ENCODE assay signal across 8 cellular contexts in genomic region chr11:11036185-11037161, GRCh38.
A peak's percentile ranks its signal among the peaks of the same experiment; 100 is the strongest.
DNase-seq lines count a peak whose midpoint lies in the region; ATAC-seq and TF ChIP-seq lines count a peak whose summit lies in the region.

No MANE protein-coding gene starts in this region.

- no peaks in the 10 kb centered on the region for H3K79me1 ChIP-seq in neuronal stem cell (ENCODE audit: low read depth, low read length)

- DNase-seq in D341Med (ENCODE audit: low spot score) (peak; percentile 50), NCI-H2029 treated with DMSO at 0.1 percent for 48 hours (lab: John Stamatoyannopoulos, UW) (peak; percentile 68), fibroblast of villous mesenchyme (ENCODE audit: low read depth) (peak; percentile 64), neuronal stem cell (ENCODE audit: low spot score) (peak; percentile 48), NK-92 (lab: John Stamatoyannopoulos, UW; ENCODE audit: unreplicated experiment) (no peak)
- DNase-seq in activated CD4-positive, alpha-beta T cell treated with anti-CD3 and anti-CD28 coated beads, Interleukin-2, amount 10 ng/mL, durations not matched to agents 7 days and 5 days, result peak; percentile 60

- H3K4me1 ChIP-seq in neuronal stem cell (ENCODE audit: control insufficient read depth in 2 of 2, insufficient read depth in 1 of 2, low read depth in 1 of 2, low read length in 2 of 2), result peaks cover 0 to 14% of the 10 kb centered on the region in 2 donors

- no peak overlapping the region for H2BK5ac ChIP-seq in neuronal stem cell (ENCODE audit: low read length)

- no peak overlapping the region for H2AFZ ChIP-seq in neuronal stem cell (ENCODE audit: low read length)

- H3K4me3 ChIP-seq in fibroblast of villous mesenchyme (ENCODE audit: low read depth, low read length) (no peak overlapping the region), neuronal stem cell (ENCODE audit: low read length in 2 of 2) (no peak overlapping the region)

- H3K4me1 Mint-ChIP-seq in activated CD4-positive, alpha-beta T cell treated with anti-CD3 and anti-CD28 coated beads, Interleukin-2, amount 10 ng/mL, durations not matched to agents 7 days and 5 days, result peaks cover 3% of the 10 kb centered on the region

- H3K23ac ChIP-seq in neuronal stem cell (ENCODE audit: low read depth, low read length, poor library complexity), result no peak overlapping the region

- H3K4ac ChIP-seq in neuronal stem cell (ENCODE audit: low read length), result no peak overlapping the region

- H3K4me2 ChIP-seq in neuronal stem cell (ENCODE audit: insufficient read depth, low read length, poor library complexity, severe bottlenecking), result no peak overlapping the region

- no peak overlapping the region for H4K91ac ChIP-seq in neuronal stem cell (ENCODE audit: low read depth, low read length, poor library complexity)

- no peak overlapping the region for H3K27ac ChIP-seq in neuronal stem cell (replicated peaks; ENCODE audit: low read length)

- H3K27ac Mint-ChIP-seq in activated CD4-positive, alpha-beta T cell treated with anti-CD3 and anti-CD28 coated beads, Interleukin-2, amount 10 ng/mL, durations not matched to agents 7 days and 5 days, result peak overlapping the region; percentile 6

- H3K27me3 ChIP-seq in neuronal stem cell (ENCODE audit: control insufficient read depth in 3 of 3, insufficient read depth in 3 of 3, low read depth in 1 of 3, low read length in 3 of 3), result no peaks in the 10 kb centered on the region

- H2AK5ac ChIP-seq in neuronal stem cell (ENCODE audit: low read depth, low read length), result no peak overlapping the region

- H3K9ac ChIP-seq in neuronal stem cell (ENCODE audit: low read depth, low read length, poor library complexity), result no peak overlapping the region

- TF ChIP-seq CTCF in fibroblast of villous mesenchyme (IDR thresholded peaks at IDR 0.05; ENCODE audit: insufficient read depth, low read depth, low read length), result peak; percentile 68

- no peak overlapping the region for H2BK15ac ChIP-seq in neuronal stem cell (ENCODE audit: low read length)

- CTCF ChIA-PET in activated CD4-positive, alpha-beta T cell treated with anti-CD3 and anti-CD28 coated beads, Interleukin-2, amount 10 ng/mL, durations not matched to agents 7 days and 5 days (lab: Charles Lee), result interaction anchor here (0.6 to 3.7 kb wide), 7 partner anchors 9 to 751 kb away, joined by 3 to 19 read pairs (median 4); no protein-coding TSS in a partner anchor

- H3K36me3 ChIP-seq in neuronal stem cell (replicated peaks in 1 of 2; ENCODE audit: control insufficient read depth in 2 of 2, insufficient read depth in 2 of 2, low read length in 2 of 2), result no peaks in the 10 kb centered on the region

- peaks cover 6% of the 10 kb centered on the region for H3K27me3 Mint-ChIP-seq in activated CD4-positive, alpha-beta T cell treated with anti-CD3 and anti-CD28 coated beads, Interleukin-2, amount 10 ng/mL, durations not matched to agents 7 days and 5 days

- no peak overlapping the region for H3K4me3 Mint-ChIP-seq in activated CD4-positive, alpha-beta T cell treated with anti-CD3 and anti-CD28 coated beads, Interleukin-2, amount 10 ng/mL, durations not matched to agents 7 days and 5 days

- H2BK12ac ChIP-seq in neuronal stem cell (ENCODE audit: low read length), result no peak overlapping the region

- POLR2A ChIA-PET in activated CD4-positive, alpha-beta T cell treated with anti-CD3 and anti-CD28 coated beads, Interleukin-2, amount 10 ng/mL, durations not matched to agents 7 days and 5 days (lab: Charles Lee), result no interaction called here

- ATAC-seq in GM19351 (IDR thresholded peaks at IDR 0.05; ENCODE audit: unreplicated experiment) (peak; percentile 48), GM21381 (IDR thresholded peaks at IDR 0.05; ENCODE audit: unreplicated experiment) (no peak)

- no peak overlapping the region for H3K18ac ChIP-seq in neuronal stem cell (ENCODE audit: low read length)

- H3K9me3 Mint-ChIP-seq in activated CD4-positive, alpha-beta T cell treated with anti-CD3 and anti-CD28 coated beads, Interleukin-2, amount 10 ng/mL, durations not matched to agents 7 days and 5 days, result no peaks in the 10 kb centered on the region

- no peak overlapping the region for H2BK120ac ChIP-seq in neuronal stem cell (ENCODE audit: low read depth, low read length)

- no peaks in the 10 kb centered on the region for H3K36me3 Mint-ChIP-seq in activated CD4-positive, alpha-beta T cell treated with anti-CD3 and anti-CD28 coated beads, Interleukin-2, amount 10 ng/mL, durations not matched to agents 7 days and 5 days (ENCODE audit: low read depth)

- no peak overlapping the region for H4K8ac ChIP-seq in neuronal stem cell (ENCODE audit: low read depth, low read length)

- no peaks in the 10 kb centered on the region for H3K9me3 ChIP-seq in neuronal stem cell (replicated peaks in 1 of 2; ENCODE audit: control insufficient read depth in 2 of 2, insufficient read depth in 1 of 2, low read depth in 1 of 2, low read length in 2 of 2)

- WGBS in neuronal stem cell (ENCODE audit: extremely low coverage in 2 of 2, insufficient read length in 2 of 2, insufficient replicate concordance in 1 of 2), 2 donors, result no CpG with 5 or more reads among the region's 4 CpGs

- no peak overlapping the region for H3K14ac ChIP-seq in neuronal stem cell (ENCODE audit: low read length)
